28 cellular contexts compared by ENCODE assay signal in genomic region chr1:230156536-230156935, GRCh38.
"Had no signal": no experiment of that assay in that cellular context is flagged by ENCODE, and none has a peak within 500 bp of the region (broad histone marks: within the 10 kb centered on the region; RNA-seq: fewer than 3 reads in every experiment).

No MANE protein-coding gene starts in this region.

- H3K4me2 ChIP-seq: neural progenitor cell had no signal

- DNase-seq: activated CD4-positive, alpha-beta T cell treated with anti-CD3 and anti-CD28 coated beads, Interleukin-2, amount 10 ng/mL, durations not matched to agents 7 days and 5 days; activated CD4-positive, CD25-positive, alpha-beta regulatory T cell treated with anti-CD3 and anti-CD28 coated beads, Interleukin-2, amount 50 U/mL, for 72 hours; activated CD8-positive, alpha-beta memory T cell treated with anti-CD3 and anti-CD28 coated beads, Interleukin-2, amount 10 ng/mL, durations not matched to agents 7 days and 5 days; activated CD8-positive, alpha-beta T cell treated with anti-CD3 and anti-CD28 coated beads for 36 hours; activated gamma-delta T cell; activated naive CD4-positive, alpha-beta T cell treated with anti-CD3 and anti-CD28 coated beads, Interleukin-2, amount 50 U/mL, for 16 hours; activated T-cell treated with anti-CD3 and anti-CD28 coated beads for 4 hours; aorta; brain microvascular endothelial cell; central memory CD4-positive, alpha-beta T cell; colonic mucosa; endodermal cell; lower lobe of right lung; mesendoderm; naive thymus-derived CD4-positive, alpha-beta T cell; posterior cingulate gyrus; stimulated activated CD4-positive, alpha-beta T cell treated with anti-CD3 and anti-CD28 coated beads, Interleukin-2, amount 100 ng/mL, for 48 hours; stimulated activated CD8-positive, alpha-beta memory T cell treated with anti-CD3 and anti-CD28 coated beads, Interleukin-4, amount 100 ng/mL, for 48 hours; stimulated activated naive CD4-positive, alpha-beta T cell; T1000; upper lobe of left lung; WERI-Rb-1 had no signal

- H3K4me3 ChIP-seq: colonic mucosa, lower lobe of right lung, neural progenitor cell, sigmoid colon, thoracic aorta, upper lobe of left lung had no signal

- H3K27me3 ChIP-seq: brain microvascular endothelial cell, colonic mucosa, neural progenitor cell, sigmoid colon, upper lobe of left lung had no signal

- ATAC-seq: activated CD8-positive, alpha-beta memory T cell treated with anti-CD3 and anti-CD28 coated beads, Interleukin-2, amount 10 ng/mL, durations not matched to agents 7 days and 5 days; activated CD8-positive, alpha-beta T cell treated with anti-CD3 and anti-CD28 coated beads for 36 hours; left lobe of liver; lower lobe of right lung; naive thymus-derived CD4-positive, alpha-beta T cell had no signal

- H3K9ac ChIP-seq: neural progenitor cell had no signal

- H3K36me3 ChIP-seq: brain microvascular endothelial cell, colonic mucosa, lower lobe of right lung, neural progenitor cell, sigmoid colon, thoracic aorta, upper lobe of left lung, WERI-Rb-1 had no signal

- H3K27ac ChIP-seq: brain microvascular endothelial cell, colonic mucosa, epithelial cell of prostate, lower lobe of right lung, neural progenitor cell, sigmoid colon, thoracic aorta, upper lobe of left lung, WERI-Rb-1 had no signal

- H3K27ac Mint-ChIP-seq: activated CD4-positive, alpha-beta T cell treated with anti-CD3 and anti-CD28 coated beads, Interleukin-2, amount 10 ng/mL, durations not matched to agents 7 days and 5 days; activated CD8-positive, alpha-beta memory T cell treated with anti-CD3 and anti-CD28 coated beads, Interleukin-2, amount 10 ng/mL, durations not matched to agents 7 days and 5 days; activated CD8-positive, alpha-beta T cell treated with anti-CD3 and anti-CD28 coated beads for 36 hours; T-helper 1 cell treated with Interleukin-12 subunit alpha and Interleukin-12 subunit beta and Interleukin-4 antibody, amounts not matched to agents 30 μg/mL and 1 μg/mL, for 36 hours had no signal

- H2AFZ ChIP-seq: neural progenitor cell had no signal

- H3K27me3 Mint-ChIP-seq: activated CD4-positive, alpha-beta T cell treated with anti-CD3 and anti-CD28 coated beads, Interleukin-2, amount 10 ng/mL, durations not matched to agents 7 days and 5 days; activated CD8-positive, alpha-beta memory T cell treated with anti-CD3 and anti-CD28 coated beads, Interleukin-2, amount 10 ng/mL, durations not matched to agents 7 days and 5 days; activated CD8-positive, alpha-beta T cell treated with anti-CD3 and anti-CD28 coated beads for 36 hours; naive thymus-derived CD4-positive, alpha-beta T cell had no signal

- H3K9me3 Mint-ChIP-seq: activated CD4-positive, alpha-beta T cell treated with anti-CD3 and anti-CD28 coated beads, Interleukin-2, amount 10 ng/mL, durations not matched to agents 7 days and 5 days; activated CD8-positive, alpha-beta T cell treated with anti-CD3 and anti-CD28 coated beads for 36 hours; endodermal cell; naive thymus-derived CD4-positive, alpha-beta T cell; T-helper 1 cell treated with Interleukin-12 subunit alpha and Interleukin-12 subunit beta and Interleukin-4 antibody, amounts not matched to agents 30 μg/mL and 1 μg/mL, for 36 hours had no signal

- H3K4me3 Mint-ChIP-seq: activated CD4-positive, alpha-beta T cell treated with anti-CD3 and anti-CD28 coated beads, Interleukin-2, amount 10 ng/mL, durations not matched to agents 7 days and 5 days; activated CD8-positive, alpha-beta memory T cell treated with anti-CD3 and anti-CD28 coated beads, Interleukin-2, amount 10 ng/mL, durations not matched to agents 7 days and 5 days; activated CD8-positive, alpha-beta T cell treated with anti-CD3 and anti-CD28 coated beads for 36 hours; endodermal cell; neural progenitor cell; T-helper 1 cell treated with Interleukin-12 subunit alpha and Interleukin-12 subunit beta and Interleukin-4 antibody, amounts not matched to agents 30 μg/mL and 1 μg/mL, for 36 hours had no signal

- H3K9me3 ChIP-seq: colonic mucosa, lower lobe of right lung, sigmoid colon, thoracic aorta, upper lobe of left lung had no signal
